Comparison of ENCODE assay signal across 7 cellular contexts in genomic region chr5:113002423-113002822, GRCh38.
"Had no signal": no experiment of that assay in that cellular context is flagged by ENCODE, and none has a peak within 500 bp of the region (broad histone marks: within the 10 kb centered on the region; RNA-seq: fewer than 3 reads in every experiment).

No MANE protein-coding gene starts in this region.

- H3K4me3 ChIP-seq: GM23338 had no signal

- H2AFZ ChIP-seq: GM23338 had no signal

- DNase-seq: H9, HCEC 1CT, KBM-7 had no signal

- FAIRE-seq: H1, H54, HTR-8/SVneo had no signal
